ENCODE assay signal across 8 cellular contexts in genomic region chr7:107579881-107580715, GRCh38. TPM values are rescaled to one million over a fixed set of nuclear protein-coding genes. Genes with fewer than 3 reads are reported as not detected.
DNase-seq lines count a peak whose midpoint lies in the region; ATAC-seq and TF ChIP-seq lines count a peak whose summit lies in the region.

A gene with protein sequence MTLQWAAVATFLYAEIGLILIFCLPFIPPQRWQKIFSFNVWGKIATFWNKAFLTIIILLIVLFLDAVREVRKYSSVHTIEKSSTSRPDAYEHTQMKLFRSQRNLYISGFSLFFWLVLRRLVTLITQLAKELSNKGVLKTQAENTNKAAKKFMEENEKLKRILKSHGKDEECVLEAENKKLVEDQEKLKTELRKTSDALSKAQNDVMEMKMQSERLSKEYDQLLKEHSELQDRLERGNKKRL (plus strand): TSS chr7:107580246. CDS start chr7:107580773, 527 bp downstream.

- H3K9me3 ChIP-seq in SK-N-MC (ENCODE audit: low read depth, low read length) (no peaks in the 10 kb centered on the region), thoracic aorta (no peaks in the 10 kb centered on the region)

- ATAC-seq in GM21825 (IDR thresholded peaks at IDR 0.05; ENCODE audit: unreplicated experiment) (peak; percentile 88), thoracic aorta (ENCODE audit: insufficient number of reproducible peaks, low FRiP score, low read depth) (peak; percentile 96)

- peak within 1 kb of the TSS; percentile 89 for H3K4me3 ChIP-seq in SK-N-MC
- H3K4me3 ChIP-seq in thoracic aorta: peak within 1 kb of the TSS; percentile 88

- H3K9ac ChIP-seq in SK-N-MC (ENCODE audit: insufficient read length): peak within 1 kb of the TSS; percentile 84

- peaks cover 28 to 35% of the 10 kb centered on the region in 2 donors for H3K4me1 ChIP-seq in thoracic aorta (ENCODE audit: control insufficient read depth in 1 of 2, low read depth in 2 of 2)

- TF ChIP-seq CTCF in thoracic aorta (IDR thresholded peaks at IDR 0.05): peak; percentile 26

- peak; percentile 68 for DNase-seq in GDM1 (lab: John Stamatoyannopoulos, UW)
- peak; percentile 53 to 81 for DNase-seq in Kasumi-1 (lab: John Stamatoyannopoulos, UW)
- DNase-seq in SK-N-MC (ENCODE audit: low read depth, low spot score): no peak
- DNase-seq in activated naive CD4-positive, alpha-beta T cell treated with anti-CD3 and anti-CD28 coated beads, Interleukin-2, amount 50 U/mL, for 16 hours: peak; percentile 75
- peak; percentile 70 for DNase-seq in globus pallidus (ENCODE audit: low spot score)
- DNase-seq in occipital lobe (lab: John Stamatoyannopoulos, UW): peak; percentile 71
- no peak for DNase-seq in thoracic aorta (ENCODE audit: low spot score)

- peaks cover 20% of the 10 kb centered on the region for H3K36me3 ChIP-seq in SK-N-MC (ENCODE audit: insufficient read depth, low read length)
- H3K36me3 ChIP-seq in thoracic aorta: peaks cover 7% of the 10 kb centered on the region

- no peaks in the 10 kb centered on the region for H3K27me3 ChIP-seq in thoracic aorta (replicated peaks; ENCODE audit: insufficient read depth)

- no peak within 1 kb of the TSS for H3K27ac ChIP-seq in SK-N-MC
- H3K27ac ChIP-seq in thoracic aorta: peak within 1 kb of the TSS; percentile 90 to 94

RNA-seq across cellular contexts. Expression of the gene that starts here (rescaled TPM):
- total RNA-seq in occipital lobe (66.9 TPM), thoracic aorta (100 to 1,000 TPM; 141 to 271 TPM)

Comparison
In these comparisons a context has a peak if more than half of its experiments do, and no peak if none do; other contexts are left out.
1. DNase-seq: peak in GDM1 (single experiment), Kasumi-1 (2 of 2), activated naive CD4-positive, alpha-beta T cell treated with anti-CD3 and anti-CD28 coated beads, Interleukin-2, amount 50 U/mL, for 16 hours (single experiment), globus pallidus (single experiment) and occipital lobe (single experiment); none in SK-N-MC (single experiment) and thoracic aorta (single experiment).